Comparison of ENCODE assay signal across 9 cellular contexts in the genomic region with DNA sequence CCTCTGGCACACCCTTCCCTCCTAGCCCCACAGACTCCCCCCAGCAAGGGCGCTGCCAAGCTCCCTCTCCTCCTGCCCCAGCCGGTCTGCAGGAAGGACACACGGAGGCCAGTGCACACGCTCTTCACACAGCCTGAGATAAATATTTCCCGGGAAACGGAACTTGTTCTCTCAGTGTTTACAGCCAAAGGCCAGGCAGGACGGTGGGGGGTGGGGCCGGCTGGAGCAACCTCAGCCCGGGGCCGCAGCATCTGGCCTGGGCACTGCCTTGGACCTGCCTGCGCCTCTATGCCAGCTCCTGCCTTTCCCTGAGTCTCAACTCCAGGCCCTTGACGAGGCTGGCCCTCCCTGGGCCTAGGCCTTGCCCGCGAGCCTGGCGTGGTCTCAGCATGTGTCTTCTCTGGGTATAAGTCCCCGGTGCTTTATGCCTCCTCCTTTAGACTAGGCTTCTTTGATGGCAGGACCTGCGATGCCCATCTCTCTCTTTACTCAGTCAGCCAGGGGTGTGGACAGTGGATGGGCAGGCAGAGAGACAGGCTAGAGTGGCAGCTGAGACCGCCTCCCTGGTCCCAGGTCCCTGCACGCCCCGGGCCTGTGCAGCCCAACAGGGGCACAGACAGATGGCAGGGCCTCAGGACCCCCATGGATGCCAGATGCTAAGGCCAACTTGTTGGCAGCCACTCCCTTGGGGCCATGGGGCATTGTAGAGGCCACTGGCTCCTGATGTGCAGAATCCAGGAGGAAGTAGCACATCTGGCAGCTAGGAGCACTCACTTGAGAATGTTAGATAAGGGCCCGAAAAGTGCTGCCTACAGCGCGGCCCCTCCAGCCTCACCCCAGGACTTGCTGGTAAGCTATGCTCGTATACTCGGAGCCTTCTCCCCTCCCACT. TPM values are rescaled to one million over a fixed set of nuclear protein-coding genes. Genes with fewer than 3 reads are reported as not detected.
DNase-seq lines count a peak whose midpoint lies in the region; ATAC-seq and TF ChIP-seq lines count a peak whose summit lies in the region.
"Had no signal": no experiment of that assay in that cellular context is flagged by ENCODE, and none has a peak within 500 bp of the region (broad histone marks: within the 10 kb centered on the region; RNA-seq: fewer than 3 reads in every experiment).

No MANE protein-coding gene starts in this region.

- no peak overlapping the region for H3K27ac ChIP-seq in left lung

- intact Hi-C loops in dendritic cell treated with granulocyte-macrophage colony-stimulating factor and Interleukin-4, amounts not matched to agents 40 ng/mL and 50 ng/mL, for 4 days (cut with micrococcal nuclease), result no loop called here
- intact Hi-C loops in left lung (cut with DNase I), result no loop called here

- H3K4me3 Mint-ChIP-seq in dendritic cell treated with granulocyte-macrophage colony-stimulating factor and Interleukin-4, amounts not matched to agents 40 ng/mL and 50 ng/mL, for 4 days, result no peak overlapping the region
- H3K4me3 Mint-ChIP-seq in stimulated activated effector memory CD8-positive, alpha-beta T cell treated with anti-CD3 and anti-CD28 coated beads, Interleukin-12 subunit alpha, Interleukin-12 subunit beta, amount 100 ng/mL, for 72 hours, result no peak overlapping the region
- no peak overlapping the region for H3K4me3 Mint-ChIP-seq in stimulated activated naive B cell treated with anti-CD40 and anti-IgM and Interleukin-4, amounts not matched to agents 10 μg/mL and 1 μg/mL and 100 μg/mL, for 72 hours
- H3K4me3 Mint-ChIP-seq in activated naive CD4-positive, alpha-beta T cell treated with anti-CD3 and anti-CD28 coated beads, Interleukin-2, amount 10 ng/mL, durations not matched to agents 7 days and 5 days, result no peak overlapping the region

- H3K4me1 Mint-ChIP-seq in dendritic cell treated with granulocyte-macrophage colony-stimulating factor and Interleukin-4, amounts not matched to agents 40 ng/mL and 50 ng/mL, for 4 days (ENCODE audit: low read depth), result peaks cover 31% of the 10 kb centered on the region
- H3K4me1 Mint-ChIP-seq in stimulated activated effector memory CD8-positive, alpha-beta T cell treated with anti-CD3 and anti-CD28 coated beads, Interleukin-12 subunit alpha, Interleukin-12 subunit beta, amount 100 ng/mL, for 72 hours, result peaks cover 37% of the 10 kb centered on the region
- peaks cover 16 to 19% of the 10 kb centered on the region in 2 donors for H3K4me1 Mint-ChIP-seq in stimulated activated naive B cell treated with anti-CD40 and anti-IgM and Interleukin-4, amounts not matched to agents 10 μg/mL and 1 μg/mL and 100 μg/mL, for 72 hours
- peaks cover 31% of the 10 kb centered on the region for H3K4me1 Mint-ChIP-seq in activated naive CD4-positive, alpha-beta T cell treated with anti-CD3 and anti-CD28 coated beads, Interleukin-2, amount 10 ng/mL, durations not matched to agents 7 days and 5 days

- peaks cover 12 to 22% of the 10 kb centered on the region in 2 donors for H3K4me1 ChIP-seq in left lung

- H3K36me3 ChIP-seq in left lung, result no peaks in the 10 kb centered on the region

- no peaks in the 10 kb centered on the region for H3K9me3 ChIP-seq in left lung

- peaks cover 0 to 40% of the 10 kb centered on the region in 2 donors for H3K27me3 ChIP-seq in left lung

- peak overlapping the region; percentile 67 for H3K27ac Mint-ChIP-seq in dendritic cell treated with granulocyte-macrophage colony-stimulating factor and Interleukin-4, amounts not matched to agents 40 ng/mL and 50 ng/mL, for 4 days
- H3K27ac Mint-ChIP-seq in stimulated activated effector memory CD8-positive, alpha-beta T cell treated with anti-CD3 and anti-CD28 coated beads, Interleukin-12 subunit alpha, Interleukin-12 subunit beta, amount 100 ng/mL, for 72 hours, result peak overlapping the region; percentile 58
- H3K27ac Mint-ChIP-seq in stimulated activated naive B cell treated with anti-CD40 and anti-IgM and Interleukin-4, amounts not matched to agents 10 μg/mL and 1 μg/mL and 100 μg/mL, for 72 hours, result no peak overlapping the region
- H3K27ac Mint-ChIP-seq in activated naive CD4-positive, alpha-beta T cell treated with anti-CD3 and anti-CD28 coated beads, Interleukin-2, amount 10 ng/mL, durations not matched to agents 7 days and 5 days, result no peak overlapping the region

- H3K27me3 Mint-ChIP-seq in dendritic cell treated with granulocyte-macrophage colony-stimulating factor and Interleukin-4, amounts not matched to agents 40 ng/mL and 50 ng/mL, for 4 days, result peaks cover 90% of the 10 kb centered on the region
- H3K27me3 Mint-ChIP-seq in stimulated activated naive B cell treated with anti-CD40 and anti-IgM and Interleukin-4, amounts not matched to agents 10 μg/mL and 1 μg/mL and 100 μg/mL, for 72 hours, result peaks cover 16 to 21% of the 10 kb centered on the region in 2 donors
- peaks cover 38% of the 10 kb centered on the region for H3K27me3 Mint-ChIP-seq in activated naive CD4-positive, alpha-beta T cell treated with anti-CD3 and anti-CD28 coated beads, Interleukin-2, amount 10 ng/mL, durations not matched to agents 7 days and 5 days

- no peak overlapping the region for H3K4me3 ChIP-seq in left lung

- ATAC-seq in left lung (peak; percentile 85), GM21786 (IDR thresholded peaks at IDR 0.05; ENCODE audit: unreplicated experiment) (no peak)
- no peak for ATAC-seq in stimulated activated effector memory CD8-positive, alpha-beta T cell treated with anti-CD3 and anti-CD28 coated beads, Interleukin-12 subunit alpha, Interleukin-12 subunit beta, amount 100 ng/mL, for 72 hours
- no peak for ATAC-seq in stimulated activated naive B cell treated with anti-CD40 and anti-IgM and Interleukin-4, amounts not matched to agents 10 μg/mL and 1 μg/mL and 100 μg/mL, for 72 hours (replicated peaks)

- no peaks in the 10 kb centered on the region for H3K9me3 Mint-ChIP-seq in dendritic cell treated with granulocyte-macrophage colony-stimulating factor and Interleukin-4, amounts not matched to agents 40 ng/mL and 50 ng/mL, for 4 days
- H3K9me3 Mint-ChIP-seq in stimulated activated effector memory CD8-positive, alpha-beta T cell treated with anti-CD3 and anti-CD28 coated beads, Interleukin-12 subunit alpha, Interleukin-12 subunit beta, amount 100 ng/mL, for 72 hours, result no peaks in the 10 kb centered on the region
- no peaks in the 10 kb centered on the region for H3K9me3 Mint-ChIP-seq in stimulated activated naive B cell treated with anti-CD40 and anti-IgM and Interleukin-4, amounts not matched to agents 10 μg/mL and 1 μg/mL and 100 μg/mL, for 72 hours
- peaks cover 3% of the 10 kb centered on the region for H3K9me3 Mint-ChIP-seq in activated naive CD4-positive, alpha-beta T cell treated with anti-CD3 and anti-CD28 coated beads, Interleukin-2, amount 10 ng/mL, durations not matched to agents 7 days and 5 days

- TF ChIP-seq CTCF in left lung (IDR thresholded peaks at IDR 0.05), result no peak

- no peaks in the 10 kb centered on the region for H3K36me3 Mint-ChIP-seq in dendritic cell treated with granulocyte-macrophage colony-stimulating factor and Interleukin-4, amounts not matched to agents 40 ng/mL and 50 ng/mL, for 4 days (ENCODE audit: low read depth)
- H3K36me3 Mint-ChIP-seq in stimulated activated effector memory CD8-positive, alpha-beta T cell treated with anti-CD3 and anti-CD28 coated beads, Interleukin-12 subunit alpha, Interleukin-12 subunit beta, amount 100 ng/mL, for 72 hours, result no peaks in the 10 kb centered on the region
- no peaks in the 10 kb centered on the region for H3K36me3 Mint-ChIP-seq in stimulated activated naive B cell treated with anti-CD40 and anti-IgM and Interleukin-4, amounts not matched to agents 10 μg/mL and 1 μg/mL and 100 μg/mL, for 72 hours
- H3K36me3 Mint-ChIP-seq in activated naive CD4-positive, alpha-beta T cell treated with anti-CD3 and anti-CD28 coated beads, Interleukin-2, amount 10 ng/mL, durations not matched to agents 7 days and 5 days, result no peaks in the 10 kb centered on the region

- peak; percentile 46 for DNase-seq in HuH-7.5 (ENCODE audit: low spot score)
- peak; percentile 42 to 72 for DNase-seq in left lung
- DNase-seq in stimulated activated effector memory CD8-positive, alpha-beta T cell treated with anti-CD3 and anti-CD28 coated beads, Interleukin-12 subunit alpha, Interleukin-12 subunit beta, amount 100 ng/mL, for 72 hours (ENCODE audit: low spot score in 2 of 2), result no peak
- DNase-seq in stimulated activated naive B cell treated with anti-CD40 and anti-IgM and Interleukin-4, amounts not matched to agents 10 μg/mL and 1 μg/mL and 100 μg/mL, for 72 hours, result no peak
- DNase-seq in activated naive CD4-positive, alpha-beta T cell treated with anti-CD3 and anti-CD28 coated beads, Interleukin-2, amount 10 ng/mL, durations not matched to agents 7 days and 5 days, result no peak
- no peak for DNase-seq in medulla oblongata (ENCODE audit: extremely low spot score)
- DNase-seq: stimulated activated CD4-positive, alpha-beta T cell treated with anti-CD3 and anti-CD28 coated beads, Interleukin-12 subunit alpha, Interleukin-12 subunit beta, amount 100 ng/mL, for 4 hours had no signal

- CTCF ChIA-PET in activated naive CD4-positive, alpha-beta T cell treated with anti-CD3 and anti-CD28 coated beads, Interleukin-2, amount 10 ng/mL, durations not matched to agents 7 days and 5 days (lab: Charles Lee), result no interaction called here

RNA-seq across cellular contexts. Expression of gene PDE2A, which starts 48.2 kb away (rescaled TPM):
- total RNA-seq in left lung, result 10 to 100 TPM in 1 of 2 donors, 1 to 10 TPM in 1; 9.7 to 13.8 TPM

Comparison
In these comparisons a context has a peak if more than half of its experiments do, and no peak if none do; other contexts are left out.
1. DNase-seq: peak in HuH-7.5 (single experiment) and left lung (2 of 2); none in stimulated activated effector memory CD8-positive, alpha-beta T cell treated with anti-CD3 and anti-CD28 coated beads, Interleukin-12 subunit alpha, Interleukin-12 subunit beta, amount 100 ng/mL, for 72 hours (0 of 2), stimulated activated naive B cell treated with anti-CD40 and anti-IgM and Interleukin-4, amounts not matched to agents 10 μg/mL and 1 μg/mL and 100 μg/mL, for 72 hours (single experiment), activated naive CD4-positive, alpha-beta T cell treated with anti-CD3 and anti-CD28 coated beads, Interleukin-2, amount 10 ng/mL, durations not matched to agents 7 days and 5 days (single experiment) and medulla oblongata (single experiment).
2. H3K27ac Mint-ChIP-seq: peak in dendritic cell treated with granulocyte-macrophage colony-stimulating factor and Interleukin-4, amounts not matched to agents 40 ng/mL and 50 ng/mL, for 4 days (single experiment) and stimulated activated effector memory CD8-positive, alpha-beta T cell treated with anti-CD3 and anti-CD28 coated beads, Interleukin-12 subunit alpha, Interleukin-12 subunit beta, amount 100 ng/mL, for 72 hours (single experiment); none in stimulated activated naive B cell treated with anti-CD40 and anti-IgM and Interleukin-4, amounts not matched to agents 10 μg/mL and 1 μg/mL and 100 μg/mL, for 72 hours (single experiment) and activated naive CD4-positive, alpha-beta T cell treated with anti-CD3 and anti-CD28 coated beads, Interleukin-2, amount 10 ng/mL, durations not matched to agents 7 days and 5 days (single experiment).